8 cellular contexts compared by ENCODE assay signal in the genomic region with DNA sequence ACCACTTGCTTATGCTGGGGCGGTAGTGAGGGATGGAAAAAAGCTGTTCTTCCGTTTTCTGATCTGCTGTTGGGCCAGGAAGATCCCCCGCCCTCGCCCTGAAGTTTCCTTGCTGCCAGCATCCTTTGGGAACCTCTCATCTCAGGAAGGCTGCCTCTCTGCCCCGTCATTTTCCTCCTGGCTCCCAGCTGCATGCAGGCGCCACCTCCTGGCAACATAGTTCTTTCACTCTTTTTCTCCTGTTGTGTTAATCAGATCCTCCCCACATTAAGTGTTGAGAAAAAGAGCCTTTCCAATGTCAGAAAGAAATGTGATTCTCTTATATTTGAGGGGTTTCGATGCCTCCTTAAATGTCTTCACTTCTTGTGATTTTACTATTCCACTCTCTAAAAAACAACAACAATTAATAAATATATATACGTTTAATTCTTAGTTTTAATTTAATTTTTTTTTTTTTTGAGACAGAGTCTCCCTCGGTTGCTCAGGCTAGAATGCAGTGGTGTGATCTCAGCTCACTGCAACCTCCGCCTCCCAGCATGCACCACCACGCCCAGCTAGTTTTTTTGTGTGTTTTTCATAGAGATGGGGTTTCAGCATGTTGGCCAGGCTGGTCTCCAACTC.
DNase-seq lines count a peak whose midpoint lies in the region; ATAC-seq and TF ChIP-seq lines count a peak whose summit lies in the region.

No MANE protein-coding gene starts in this region.

- H3K27me3 ChIP-seq in adipocyte (replicated peaks; ENCODE audit: control insufficient read depth, insufficient read depth, low read length) (no peaks in the 10 kb centered on the region), heart right ventricle (no peaks in the 10 kb centered on the region)

- H3K27ac Mint-ChIP-seq in CD14-positive monocyte = peak overlapping the region in 1 of 7 donors; percentile 25

- peaks cover 0 to 2% (median under 1%) of the 10 kb centered on the region in 3 donors for H3K27me3 Mint-ChIP-seq in CD14-positive monocyte (ENCODE audit: low read depth in 3 of 3)

- peak; percentile 62 for TF ChIP-seq CTCF in CD14-positive monocyte (IDR thresholded peaks at IDR 0.05)
- TF ChIP-seq CTCF in heart right ventricle (IDR thresholded peaks at IDR 0.05) = peak; percentile 58 to 89 (median 82)

- no peak overlapping the region for H3K4me3 ChIP-seq in adipocyte (ENCODE audit: low read length)
- no peak overlapping the region for H3K4me3 ChIP-seq in heart right ventricle

- H3K9me3 ChIP-seq in adipocyte (ENCODE audit: control insufficient read depth, low read length) (no peaks in the 10 kb centered on the region), heart right ventricle (no peaks in the 10 kb centered on the region)

- H3K9ac ChIP-seq in adipocyte (ENCODE audit: low read length) = no peak overlapping the region

- H3K27ac ChIP-seq in heart right ventricle = no peak overlapping the region

- intact Hi-C loops in CD14-positive monocyte (cut with micrococcal nuclease) = loop anchor here in 1 of 2 donors (2.0 kb wide), 1 partner anchor 163 kb away; no protein-coding TSS in a partner anchor
- intact Hi-C loops in heart right ventricle (cut with DNase I) = loop anchor here in 9 of 10 donors (1.0 to 5.0 kb wide), 3 partner anchors 164 to 166 kb away; no protein-coding TSS in a partner anchor

- peaks cover 8% of the 10 kb centered on the region for H3K4me1 Mint-ChIP-seq in CD14-positive monocyte

- no peaks in the 10 kb centered on the region for H3K36me3 ChIP-seq in adipocyte (ENCODE audit: control insufficient read depth, insufficient read depth, low read length, severe bottlenecking)
- no peaks in the 10 kb centered on the region for H3K36me3 ChIP-seq in heart right ventricle

- no peaks in the 10 kb centered on the region for H3K9me3 Mint-ChIP-seq in CD14-positive monocyte

- WGBS in heart right ventricle, 2 donors = 19 to 21% methylated on average over 11 of the region's 11 CpGs

- H3K36me3 Mint-ChIP-seq in CD14-positive monocyte = peaks cover 16 to 27% of the 10 kb centered on the region in 2 donors

- H3K4me1 ChIP-seq in adipocyte (ENCODE audit: control insufficient read depth, insufficient read depth, low read length) = peaks cover 3% of the 10 kb centered on the region
- peaks cover 0 to 15% (median 0%) of the 10 kb centered on the region in 9 donors for H3K4me1 ChIP-seq in heart right ventricle

- H3K4me3 Mint-ChIP-seq in CD14-positive monocyte = no peak overlapping the region

- DNase-seq in CD14-positive monocyte (ENCODE audit: low spot score) = no peak
- DNase-seq in NCI-H1048 (lab: John Stamatoyannopoulos, UW) = peak; percentile 10
- peak; percentile 92 for DNase-seq in adipocyte (ENCODE audit: low read depth)
- peak; percentile 61 to 85 for DNase-seq in heart right ventricle
- DNase-seq in renal cortical epithelial cell (ENCODE audit: low read depth) = peak; percentile 65

- peak; percentile 53 for ATAC-seq in GM19463 (IDR thresholded peaks at IDR 0.05; ENCODE audit: unreplicated experiment)
- ATAC-seq in SK-N-SH treated with all-trans-retinoic acid at 6 μM for 48 hours = peak; percentile 87
- ATAC-seq in heart right ventricle = peak; percentile 64 to 94 (median 84)
- ATAC-seq in GM19455 (IDR thresholded peaks at IDR 0.05; ENCODE audit: unreplicated experiment) = no peak

TF ChIP-seq in SK-N-SH treated with all-trans-retinoic acid at 6 μM for 48 hours, 23 proteins besides CTCF, POLR2A, EP300 and RAD21:
- no peak for TF ChIP-seq OSR1 (CRISPR knock-in tag; IDR thresholded peaks at IDR 0.05)
- TF ChIP-seq PATZ1 (CRISPR knock-in tag; IDR thresholded peaks at IDR 0.05; ENCODE audit: borderline replicate concordance) = no peak
- no peak for TF ChIP-seq ZNF8 (CRISPR knock-in tag; IDR thresholded peaks at IDR 0.05)
- TF ChIP-seq ARNTL (CRISPR knock-in tag; IDR thresholded peaks at IDR 0.05; ENCODE audit: borderline replicate concordance, low read depth) = no peak
- no peak for TF ChIP-seq ZFP30 (CRISPR knock-in tag; IDR thresholded peaks at IDR 0.05)
- TF ChIP-seq, protein P1, sequence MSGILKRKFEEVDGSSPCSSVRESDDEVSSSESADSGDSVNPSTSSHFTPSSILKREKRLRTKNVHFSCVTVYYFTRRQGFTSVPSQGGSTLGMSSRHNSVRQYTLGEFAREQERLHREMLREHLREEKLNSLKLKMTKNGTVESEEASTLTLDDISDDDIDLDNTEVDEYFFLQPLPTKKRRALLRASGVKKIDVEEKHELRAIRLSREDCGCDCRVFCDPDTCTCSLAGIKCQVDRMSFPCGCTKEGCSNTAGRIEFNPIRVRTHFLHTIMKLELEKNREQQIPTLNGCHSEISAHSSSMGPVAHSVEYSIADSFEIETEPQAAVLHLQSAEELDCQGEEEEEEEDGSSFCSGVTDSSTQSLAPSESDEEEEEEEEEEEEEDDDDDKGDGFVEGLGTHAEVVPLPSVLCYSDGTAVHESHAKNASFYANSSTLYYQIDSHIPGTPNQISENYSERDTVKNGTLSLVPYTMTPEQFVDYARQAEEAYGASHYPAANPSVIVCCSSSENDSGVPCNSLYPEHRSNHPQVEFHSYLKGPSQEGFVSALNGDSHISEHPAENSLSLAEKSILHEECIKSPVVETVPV (CRISPR knock-in tag; IDR thresholded peaks at IDR 0.05) = no peak
- TF ChIP-seq TSHZ2 (CRISPR knock-in tag; IDR thresholded peaks at IDR 0.05) = no peak
- TF ChIP-seq TCF4 (CRISPR knock-in tag; IDR thresholded peaks at IDR 0.05; ENCODE audit: borderline replicate concordance) = no peak
- no peak for TF ChIP-seq GLIS3 (CRISPR knock-in tag; IDR thresholded peaks at IDR 0.05)
- TF ChIP-seq ESRRG (CRISPR knock-in tag; IDR thresholded peaks at IDR 0.05) = no peak
- TF ChIP-seq CSDC2 (CRISPR knock-in tag; IDR thresholded peaks at IDR 0.05) = no peak
- no peak for TF ChIP-seq SNAI2 (CRISPR knock-in tag; IDR thresholded peaks at IDR 0.05)
- no peak for TF ChIP-seq ZC3H10 (CRISPR knock-in tag; IDR thresholded peaks at IDR 0.05)
- TF ChIP-seq PPARA (CRISPR knock-in tag; IDR thresholded peaks at IDR 0.05; ENCODE audit: borderline replicate concordance) = no peak
- TF ChIP-seq ZNF565 (CRISPR knock-in tag; conservative IDR thresholded peaks at IDR 0.05; ENCODE audit: low read depth) = no peak
- no peak for TF ChIP-seq TOX (CRISPR knock-in tag; IDR thresholded peaks at IDR 0.05; ENCODE audit: borderline replicate concordance)
- no peak for TF ChIP-seq RARB (CRISPR knock-in tag; IDR thresholded peaks at IDR 0.05)
- TF ChIP-seq POU6F1 (CRISPR knock-in tag; IDR thresholded peaks at IDR 0.05; ENCODE audit: borderline replicate concordance, low read depth) = no peak
